ENCODE assay signal across 9 cellular contexts in genomic region chr1:169466259-169467230, GRCh38. TPM values are rescaled to one million over a fixed set of nuclear protein-coding genes. Genes with fewer than 3 reads are reported as not detected.
A peak's percentile ranks its signal among the peaks of the same experiment; 100 is the strongest.
DNase-seq lines count a peak whose midpoint lies in the region; ATAC-seq and TF ChIP-seq lines count a peak whose summit lies in the region.
"Had no signal": no experiment of that assay in that cellular context is flagged by ENCODE, and none has a peak within 500 bp of the region (broad histone marks: within the 10 kb centered on the region; RNA-seq: fewer than 3 reads in every experiment).

No MANE protein-coding gene starts in this region.

- 77% methylated on average over 8 of the region's 8 CpGs for WGBS in right lobe of liver (ENCODE audit: insufficient coverage, low coverage, low lambda C conversion rate, missing lambda C conversion rate)

- H3K36me3 ChIP-seq in adipocyte (ENCODE audit: control insufficient read depth, insufficient read depth, low read length, severe bottlenecking) (peaks cover 78% of the 10 kb centered on the region), right lobe of liver (peaks cover 0 to 20% (median 4%) of the 10 kb centered on the region in 4 donors), colonic mucosa (no peaks in the 10 kb centered on the region)

- no peak for TF ChIP-seq POLR2A in right lobe of liver (IDR thresholded peaks at IDR 0.05)

- H3K4me3 ChIP-seq in adipocyte (ENCODE audit: low read length) (no peak overlapping the region), right lobe of liver (no peak overlapping the region), colonic mucosa (no peak overlapping the region)
- H3K4me3 ChIP-seq: skin epidermis had no signal

- in situ Hi-C loops in G401 (cut with HindIII; ENCODE audit: low sequenced_read_pairs): no loop called here

- peak; percentile 65 to 74 (median 66) for ATAC-seq in right lobe of liver

- no peak overlapping the region for H3K27ac ChIP-seq in right lobe of liver
- H3K27ac ChIP-seq in colonic mucosa: no peak overlapping the region
- H3K27ac ChIP-seq: skin epidermis had no signal

- H3K9me3 ChIP-seq in adipocyte (ENCODE audit: control insufficient read depth, low read length) (no peaks in the 10 kb centered on the region), right lobe of liver (no peaks in the 10 kb centered on the region), colonic mucosa (no peaks in the 10 kb centered on the region)

- no peak overlapping the region for H3K9ac ChIP-seq in adipocyte (ENCODE audit: low read length)
- H3K9ac ChIP-seq in colonic mucosa (ENCODE audit: low read depth in 2 of 2, low read length in 2 of 2): no peak overlapping the region

- DNase-seq in activated naive CD4-positive, alpha-beta T cell treated with anti-CD3 and anti-CD28 coated beads, Interleukin-2, amount 50 U/mL, for 16 hours: peak; percentile 16
- DNase-seq in activated naive CD4-positive, alpha-beta T cell treated with Interleukin-2 at 50 U/mL for 16 hours: no peak
- DNase-seq in NAMALWA (ENCODE audit: low spot score) (peak; percentile 61), adipocyte (ENCODE audit: low read depth) (peak; percentile 59), right lobe of liver (no peak), colonic mucosa (no peak), G401 (ENCODE audit: low spot score) (no peak)
- no peak for DNase-seq in activated T-cell treated with anti-CD3 and anti-CD28 coated beads, Interleukin-2, amount 50 U/mL, for 1 hour

- H3K27me3 ChIP-seq in adipocyte (replicated peaks; ENCODE audit: control insufficient read depth, insufficient read depth, low read length) (no peaks in the 10 kb centered on the region), right lobe of liver (no peaks in the 10 kb centered on the region), colonic mucosa (no peaks in the 10 kb centered on the region)

- H3K4me1 ChIP-seq in adipocyte (ENCODE audit: control insufficient read depth, insufficient read depth, low read length) (peaks cover 13% of the 10 kb centered on the region), right lobe of liver (no peaks in the 10 kb centered on the region), colonic mucosa (no peaks in the 10 kb centered on the region)

- TF ChIP-seq CTCF in right lobe of liver (IDR thresholded peaks at IDR 0.05) (peak; percentile 41 to 49 (median 46)), colonic mucosa (IDR thresholded peaks at IDR 0.05) (no peak)

- intact Hi-C loops in right lobe of liver (cut with DNase I) (loop anchor here in 1 of 2 donors (10.0 kb wide), 1 partner anchor 78 kb away; no protein-coding TSS in a partner anchor), colonic mucosa (cut with DNase I) (loop anchor here (5.0 kb wide), 1 partner anchor 76 kb away; no protein-coding TSS in a partner anchor)

RNA-seq across cellular contexts. Expression of gene SLC19A2, which starts 19.2 kb away (rescaled TPM):
- 10 to 100 TPM in 1 of 6 experiments, 1 to 10 TPM in 5; 7.1 to 12.7 (median 8.1) TPM for total RNA-seq in right lobe of liver
- total RNA-seq in colonic mucosa: 1 to 10 TPM; 4.9 to 8.0 TPM
- 11.3 and 18.7 TPM in 2 replicates for total RNA-seq in G401 (2014; rRNA removed; shearing (Covaris generic))

RNA-seq across cellular contexts. Expression of gene CCDC181, which starts 39.3 kb away (rescaled TPM):
- total RNA-seq in right lobe of liver: under 1 TPM in 1 of 6 experiments, not detected in 5; 0.15 TPM
- total RNA-seq in colonic mucosa: not detected
- total RNA-seq in G401 (2014; rRNA removed; shearing (Covaris generic)): not detected in 2 replicates

Comparison
In these comparisons a context has a peak if more than half of its experiments do, and no peak if none do; other contexts are left out.
1. DNase-seq: peak in activated naive CD4-positive, alpha-beta T cell treated with anti-CD3 and anti-CD28 coated beads, Interleukin-2, amount 50 U/mL, for 16 hours (single experiment), NAMALWA (single experiment) and adipocyte (single experiment); none in activated naive CD4-positive, alpha-beta T cell treated with Interleukin-2 at 50 U/mL for 16 hours (single experiment), right lobe of liver (0 of 3), colonic mucosa (single experiment), G401 (single experiment) and activated T-cell treated with anti-CD3 and anti-CD28 coated beads, Interleukin-2, amount 50 U/mL, for 1 hour (single experiment).